31 cellular contexts compared by ENCODE assay signal in the genomic region with DNA sequence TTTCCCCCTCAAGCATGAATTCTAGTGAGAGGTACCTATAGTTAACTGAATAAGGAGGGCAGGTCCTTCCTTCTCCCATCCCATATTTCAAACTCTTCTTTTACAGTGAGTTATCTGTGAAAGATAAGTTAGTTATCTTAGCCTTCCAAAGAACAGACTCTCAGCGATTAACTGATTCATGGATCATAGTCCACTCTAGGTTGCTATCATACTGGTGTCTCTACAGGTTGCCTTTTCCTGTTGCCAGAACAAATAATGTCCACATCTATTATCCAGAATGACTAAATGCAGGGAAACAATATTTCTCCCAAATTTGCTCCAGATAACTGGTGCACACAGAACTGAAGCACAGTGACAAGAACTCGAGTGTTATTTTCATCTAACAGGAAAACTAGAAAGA.
"Had no signal": no experiment of that assay in that cellular context is flagged by ENCODE, and none has a peak within 500 bp of the region (broad histone marks: within the 10 kb centered on the region; RNA-seq: fewer than 3 reads in every experiment).

No MANE protein-coding gene starts in this region.

- H3K36me3 ChIP-seq: adrenal gland, breast epithelium, Peyer's patch, SJSA1 had no signal

- DNase-seq: activated CD4-positive, alpha-beta memory T cell treated with anti-CD3 and anti-CD28 coated beads for 36 hours; activated CD4-positive, alpha-beta T cell treated with anti-CD3 and anti-CD28 coated beads for 36 hours; activated CD4-positive, alpha-beta T cell treated with anti-CD3 and anti-CD28 coated beads, Interleukin-2, amount 10 ng/mL, durations not matched to agents 7 days and 5 days; activated CD8-positive, alpha-beta memory T cell treated with anti-CD3 and anti-CD28 coated beads, Interleukin-2, amount 50 U/mL, for 4 hours; activated gamma-delta T cell treated with Interleukin-2 at 50 U/mL for 16 hours; activated naive CD4-positive, alpha-beta T cell treated with anti-CD3 and anti-CD28 coated beads for 36 hours; activated T-cell treated with anti-CD3 and anti-CD28 coated beads for 4 hours; activated T-cell treated with anti-CD3 and anti-CD28 coated beads, Interleukin-2, amount 50 U/mL, for 4 hours; adrenal gland; body of pancreas; MM.1S; NCI-H1092; NCI-H187 treated with DMSO at 0.1 percent for 48 hours; NCI-H2081; NCI-H2227 treated with DMSO at 0.1 percent for 48 hours; NCI-H446; NCI-H510A treated with DMSO at 0.1 percent for 48 hours; NCI-H69; PC-3; Peyer's patch; RPMI8226; SHP77 treated with DMSO at 0.1 percent for 48 hours; SK-N-SH had no signal

- H3K4me3 Mint-ChIP-seq: activated CD4-positive, alpha-beta memory T cell treated with anti-CD3 and anti-CD28 coated beads for 36 hours; activated CD4-positive, alpha-beta T cell treated with anti-CD3 and anti-CD28 coated beads for 36 hours; activated CD4-positive, alpha-beta T cell treated with anti-CD3 and anti-CD28 coated beads, Interleukin-2, amount 10 ng/mL, durations not matched to agents 7 days and 5 days; activated naive CD4-positive, alpha-beta T cell treated with anti-CD3 and anti-CD28 coated beads for 36 hours; activated T-cell treated with anti-CD3 and anti-CD28 coated beads, Interleukin-2, amount 50 U/mL, for 4 hours; activated T-helper 1 cell treated with anti-CD3 and anti-CD28 coated beads, Interleukin-12 subunit alpha, Interleukin-12 subunit beta, Interleukin-2, Interleukin-4 antibody, amounts not matched to agents 30 ng/mL and 10 ng/mL and 1 ng/mL, durations not matched to agents 14 hours and 24 hours and 36 hours; T-helper 1 cell treated with Interleukin-12 subunit alpha and Interleukin-12 subunit beta and Interleukin-4 antibody, amounts not matched to agents 30 μg/mL and 1 μg/mL, for 36 hours; T-helper 2 cell treated with Interferon-gamma antibody and Interleukin-4, amounts not matched to agents 5 μg/mL and 100 μg/mL, for 36 hours; WTC11 had no signal

- H3K4me1 ChIP-seq: adrenal gland, body of pancreas, breast epithelium, SJSA1 had no signal

- H3K27ac Mint-ChIP-seq: activated CD4-positive, alpha-beta memory T cell treated with anti-CD3 and anti-CD28 coated beads for 36 hours; activated CD4-positive, alpha-beta T cell treated with anti-CD3 and anti-CD28 coated beads for 36 hours; activated CD4-positive, alpha-beta T cell treated with anti-CD3 and anti-CD28 coated beads, Interleukin-2, amount 10 ng/mL, durations not matched to agents 7 days and 5 days; activated naive CD4-positive, alpha-beta T cell treated with anti-CD3 and anti-CD28 coated beads for 36 hours; activated naive CD4-positive, alpha-beta T cell treated with anti-CD3 and anti-CD28 coated beads, Interleukin-2, amount 50 U/mL, for 72 hours; activated T-helper 1 cell treated with anti-CD3 and anti-CD28 coated beads, Interleukin-12 subunit alpha, Interleukin-12 subunit beta, Interleukin-2, Interleukin-4 antibody, amounts not matched to agents 30 ng/mL and 10 ng/mL and 1 ng/mL, durations not matched to agents 14 hours and 24 hours and 36 hours; T-helper 1 cell treated with Interleukin-12 subunit alpha and Interleukin-12 subunit beta and Interleukin-4 antibody, amounts not matched to agents 30 μg/mL and 1 μg/mL, for 36 hours; T-helper 2 cell treated with Interferon-gamma antibody and Interleukin-4, amounts not matched to agents 5 μg/mL and 100 μg/mL, for 36 hours; WTC11 had no signal

- H3K4me1 Mint-ChIP-seq: activated CD4-positive, alpha-beta T cell treated with anti-CD3 and anti-CD28 coated beads for 36 hours; activated CD4-positive, alpha-beta T cell treated with anti-CD3 and anti-CD28 coated beads, Interleukin-2, amount 10 ng/mL, durations not matched to agents 7 days and 5 days had no signal

- H3K36me3 Mint-ChIP-seq: activated CD4-positive, alpha-beta memory T cell treated with anti-CD3 and anti-CD28 coated beads for 36 hours; activated naive CD4-positive, alpha-beta T cell treated with anti-CD3 and anti-CD28 coated beads, Interleukin-2, amount 50 U/mL, for 72 hours; WTC11 had no signal

- ATAC-seq: activated CD4-positive, alpha-beta T cell treated with anti-CD3 and anti-CD28 coated beads for 36 hours; activated CD4-positive, CD25-positive, alpha-beta regulatory T cell treated with anti-CD3 and anti-CD28 coated beads, Interleukin-2, amount 50 U/mL, for 24 hours; activated T-cell treated with anti-CD3 and anti-CD28 coated beads, Interleukin-2, amount 50 U/mL, for 4 hours; body of pancreas; PC-3; WTC11 had no signal

- H3K9me3 ChIP-seq: adrenal gland, body of pancreas, breast epithelium, Peyer's patch, SJSA1, SK-N-SH had no signal

- H3K9me3 Mint-ChIP-seq: activated CD4-positive, alpha-beta memory T cell treated with anti-CD3 and anti-CD28 coated beads for 36 hours; activated CD4-positive, alpha-beta T cell treated with anti-CD3 and anti-CD28 coated beads, Interleukin-2, amount 10 ng/mL, durations not matched to agents 7 days and 5 days; activated naive CD4-positive, alpha-beta T cell treated with anti-CD3 and anti-CD28 coated beads for 36 hours; activated naive CD4-positive, alpha-beta T cell treated with anti-CD3 and anti-CD28 coated beads, Interleukin-2, amount 50 U/mL, for 72 hours; activated T-cell treated with anti-CD3 and anti-CD28 coated beads, Interleukin-2, amount 50 U/mL, for 4 hours; activated T-helper 1 cell treated with anti-CD3 and anti-CD28 coated beads, Interleukin-12 subunit alpha, Interleukin-12 subunit beta, Interleukin-2, Interleukin-4 antibody, amounts not matched to agents 30 ng/mL and 10 ng/mL and 1 ng/mL, durations not matched to agents 14 hours and 24 hours and 36 hours; T-helper 1 cell treated with Interleukin-12 subunit alpha and Interleukin-12 subunit beta and Interleukin-4 antibody, amounts not matched to agents 30 μg/mL and 1 μg/mL, for 36 hours; T-helper 2 cell treated with Interferon-gamma antibody and Interleukin-4, amounts not matched to agents 5 μg/mL and 100 μg/mL, for 36 hours had no signal

- H3K4me3 ChIP-seq: adrenal gland, body of pancreas, breast epithelium, Peyer's patch, SJSA1 had no signal
